Comparison of ENCODE assay signal across 20 cellular contexts in genomic region chr15:29773816-29774215, GRCh38. TPM values are rescaled to one million over a fixed set of nuclear protein-coding genes. Genes with fewer than 3 reads are reported as not detected.
DNase-seq lines count a peak whose midpoint lies in the region; ATAC-seq, FAIRE-seq and TF ChIP-seq lines count a peak whose summit lies in the region.
"Had no signal": no experiment of that assay in that cellular context is flagged by ENCODE, and none has a peak within 500 bp of the region (broad histone marks: within the 10 kb centered on the region; RNA-seq: fewer than 3 reads in every experiment).

No MANE protein-coding gene starts in this region.

- H3K79me2 ChIP-seq in GM12878 (ENCODE audit: control insufficient read depth, insufficient read depth, low read length), result no peaks in the 10 kb centered on the region

- H2BK15ac ChIP-seq in mesenchymal stem cell (ENCODE audit: low read depth, poor library complexity, severe bottlenecking), result no peak overlapping the region

- RAD21 ChIA-PET in GM12878 (lab: Charles Lee; ENCODE audit: unreplicated experiment), result no interaction called here

- 44% methylated on average over 1 of the region's 1 CpG for WGBS in GM12878 (ENCODE audit: insufficient coverage, insufficient replicate concordance, low lambda C conversion rate, missing lambda C conversion rate)
- WGBS in mesenchymal stem cell, result no CpG with 5 or more reads among the region's 1 CpG

- no peak for TF ChIP-seq RAD21 in GM12878 (IDR thresholded peaks at IDR 0.05; ENCODE audit: insufficient read depth, low read depth, low read length)

- BruUV-seq in GM12878 (replicated peaks; lab: Mats Ljungman, UMichigan), result no TSS peak

- H4K91ac ChIP-seq in mesenchymal stem cell (ENCODE audit: low read length), result no peak overlapping the region

- H3K9ac ChIP-seq in GM12878 (ENCODE audit: control insufficient read depth, insufficient read depth, low read length) (no peak overlapping the region), mesenchymal stem cell (ENCODE audit: low read length) (no peak overlapping the region)

- H3K36me3 ChIP-seq in GM12878 (ENCODE audit: control insufficient read depth in 2 of 2, insufficient read depth in 2 of 2, low read length in 1 of 2) (no peaks in the 10 kb centered on the region), mesenchymal stem cell (ENCODE audit: control insufficient read depth in 1 of 2, insufficient read depth in 2 of 2, low read depth in 1 of 2, low read length in 2 of 2) (peaks cover 7 to 29% of the 10 kb centered on the region in 2 experiments)
- H3K36me3 ChIP-seq: BE2C had no signal

- no peak overlapping the region for H3K23ac ChIP-seq in mesenchymal stem cell (ENCODE audit: low read length in 2 of 2)

- TF ChIP-seq POLR2A in GM12878 (IDR thresholded peaks at IDR 0.05; ENCODE audit: low read depth, low read length), result no peak

- H3K27me3 ChIP-seq in GM12878 (replicated peaks in 1 of 2; ENCODE audit: control insufficient read depth in 2 of 2, insufficient read depth in 2 of 2, low read length in 1 of 2) (no peaks in the 10 kb centered on the region), mesenchymal stem cell (ENCODE audit: control insufficient read depth in 1 of 2, insufficient read depth in 1 of 2, low read length in 2 of 2) (no peaks in the 10 kb centered on the region)
- H3K27me3 ChIP-seq: BE2C, MG63 had no signal

- intact Hi-C loops in GM12878 (cut with micrococcal nuclease; ENCODE audit: unreplicated experiment), result no loop called here

- TF ChIP-seq CTCF in GM12878 (IDR thresholded peaks at IDR 0.05 in 2 of 3, conservative IDR thresholded peaks at IDR 0.05 in 1 of 3; ENCODE audit: control insufficient read depth in 2 of 3, extremely low read depth in 1 of 3, insufficient read depth in 1 of 3, low read depth in 3 of 3, low read length in 3 of 3), result no peak

- CTCF ChIA-PET in GM12878 (lab: Yijun Ruan, JAX), result no interaction called here

- FAIRE-seq in GM12878 (lab: Jason Lieb, UNC), result peak; percentile 31

- H3K79me1 ChIP-seq in mesenchymal stem cell (replicated peaks; ENCODE audit: low read length, poor library complexity, severe bottlenecking), result peaks cover 13% of the 10 kb centered on the region

- H2BK12ac ChIP-seq in mesenchymal stem cell (ENCODE audit: low read length in 2 of 2), result no peak overlapping the region

- SMC1A ChIA-PET in GM12878 (lab: Charles Lee; ENCODE audit: uncharacterized antibody, unreplicated experiment), result no interaction called here

- no peak overlapping the region for H4K8ac ChIP-seq in mesenchymal stem cell (ENCODE audit: low read length)

- H3K4me2 ChIP-seq in GM12878 (ENCODE audit: control insufficient read depth, insufficient read depth) (no peak overlapping the region), mesenchymal stem cell (ENCODE audit: low read length, poor library complexity, severe bottlenecking) (no peak overlapping the region)

- ATAC-seq in GM12878 (no peak), HG03342 (IDR thresholded peaks at IDR 0.05; ENCODE audit: unreplicated experiment) (no peak), HG02678 (IDR thresholded peaks at IDR 0.05; ENCODE audit: unreplicated experiment) (no peak), HG03439 (IDR thresholded peaks at IDR 0.05; ENCODE audit: unreplicated experiment) (no peak)
- ATAC-seq: Panc1 had no signal

- no peak overlapping the region for H2AFZ ChIP-seq in GM12878 (ENCODE audit: control insufficient read depth, low read depth, low read length)
- no peak overlapping the region for H2AFZ ChIP-seq in mesenchymal stem cell (ENCODE audit: low read depth, low read length)

- H3K18ac ChIP-seq in mesenchymal stem cell (ENCODE audit: low read depth in 1 of 2, low read length in 2 of 2), result no peak overlapping the region

- H3K4me1 ChIP-seq in GM12878 (ENCODE audit: control insufficient read depth, insufficient read depth, low read length) (no peaks in the 10 kb centered on the region), mesenchymal stem cell (ENCODE audit: control insufficient read depth, insufficient read depth, low read depth, low read length) (no peaks in the 10 kb centered on the region)
- H3K4me1 ChIP-seq: BE2C had no signal

- no peak for TF ChIP-seq EP300 in GM12878 (IDR thresholded peaks at IDR 0.05; ENCODE audit: borderline replicate concordance in 1 of 2, control insufficient read depth in 1 of 2, low read depth in 2 of 2, low read length in 2 of 2)

- H4K20me1 ChIP-seq in GM12878 (ENCODE audit: control insufficient read depth, insufficient read depth), result no peaks in the 10 kb centered on the region

- H3K4me3 ChIP-seq in GM12878, result no peak overlapping the region
- no peak overlapping the region for H3K4me3 ChIP-seq in mesenchymal stem cell (ENCODE audit: insufficient read depth in 1 of 2, low read depth in 1 of 2, low read length in 2 of 2)
- H3K4me3 ChIP-seq: MG63 had no signal

- in situ Hi-C loops in ACHN (cut with HindIII; ENCODE audit: low pct_ligation_motif_present, low pct_unique_long_range_greater_than_20kb, low sequenced_read_pairs) (no loop called here), GM12878 (cut with MboI) (no loop called here)

- DNase-seq in ACHN, result peak; percentile 17
- DNase-seq in M059J (ENCODE audit: low read depth), result peak; percentile 14
- DNase-seq in GM12878 (ENCODE audit: low read depth, low spot score), result no peak
- no peak for DNase-seq in mesenchymal stem cell
- no peak for DNase-seq in activated CD4-positive, alpha-beta T cell treated with anti-CD3 and anti-CD28 coated beads, Interleukin-2, amount 50 U/mL, for 1 hour
- DNase-seq: BE2C; CD4-positive, alpha-beta memory T cell; DMS79 treated with DMSO at 0.1 percent for 48 hours; H9; KG1; MG63; NCI-H1092 treated with DMSO at 0.1 percent for 48 hours; NCI-H1694 treated with DMSO at 0.1 percent for 48 hours; NCI-H446; NCI-H748 treated with DMSO at 0.1 percent for 48 hours; SHP77 had no signal

- H3K4ac ChIP-seq in mesenchymal stem cell (ENCODE audit: low read depth in 1 of 2, low read length in 2 of 2), result no peak overlapping the region

- H2BK5ac ChIP-seq in mesenchymal stem cell (ENCODE audit: low read depth, low read length, poor library complexity, severe bottlenecking), result no peak overlapping the region

- H3K27ac ChIP-seq in GM12878 (ENCODE audit: control insufficient read depth, insufficient read depth) (no peak overlapping the region), mesenchymal stem cell (ENCODE audit: low read length, poor library complexity, severe bottlenecking) (peak overlapping the region; percentile 35)

- no peak overlapping the region for H3K14ac ChIP-seq in mesenchymal stem cell (ENCODE audit: low read length in 2 of 2)

- H3K9me3 ChIP-seq in GM12878 (replicated peaks; ENCODE audit: control insufficient read depth, insufficient read depth, low read length), result no peaks in the 10 kb centered on the region
- no peaks in the 10 kb centered on the region for H3K9me3 ChIP-seq in mesenchymal stem cell (ENCODE audit: control insufficient read depth, low read length)
- H3K9me3 ChIP-seq: BE2C, MG63 had no signal

- H2BK120ac ChIP-seq in mesenchymal stem cell (ENCODE audit: low read depth, low read length), result no peak overlapping the region

- POLR2A ChIA-PET in GM12878 (lab: Charles Lee), result no interaction called here

- no peak overlapping the region for H2AK5ac ChIP-seq in mesenchymal stem cell (ENCODE audit: low read length, severe bottlenecking)

TF ChIP-seq in GM12878, 131 proteins besides CTCF, POLR2A, EP300 and RAD21 (continues in another document):
- TF ChIP-seq MTA3 (IDR thresholded peaks at IDR 0.05; ENCODE audit: borderline replicate concordance, low read length), result no peak
- no peak for TF ChIP-seq NR2F1 (conservative IDR thresholded peaks at IDR 0.05)
- TF ChIP-seq MYB (IDR thresholded peaks at IDR 0.05; ENCODE audit: borderline replicate concordance, low read depth, low read length), result no peak
- no peak for TF ChIP-seq HDAC6 (IDR thresholded peaks at IDR 0.05; ENCODE audit: unreplicated experiment)
- TF ChIP-seq RFX5 (IDR thresholded peaks at IDR 0.05; ENCODE audit: low read depth, low read length), result no peak
- TF ChIP-seq RUNX3 (IDR thresholded peaks at IDR 0.05; ENCODE audit: low read length), result no peak
- no peak for TF ChIP-seq MTA2 (IDR thresholded peaks at IDR 0.05; ENCODE audit: low read depth)
- TF ChIP-seq SUPT20H (IDR thresholded peaks at IDR 0.05; ENCODE audit: borderline replicate concordance, control insufficient read depth, low read depth, low read length), result no peak
- TF ChIP-seq POLR2AphosphoS2 (IDR thresholded peaks at IDR 0.05; ENCODE audit: low read depth, low read length), result no peak
- TF ChIP-seq TCF3 (IDR thresholded peaks at IDR 0.05; ENCODE audit: borderline replicate concordance, insufficient read depth, low read depth, low read length), result no peak
- TF ChIP-seq ATF3 (IDR thresholded peaks at IDR 0.05; ENCODE audit: borderline replicate concordance, extremely low read depth, low read depth, low read length), result no peak
- TF ChIP-seq SIN3A (IDR thresholded peaks at IDR 0.05; ENCODE audit: low read depth, low read length), result no peak
- TF ChIP-seq ZSCAN29 (IDR thresholded peaks at IDR 0.05), result no peak
- TF ChIP-seq RCOR1 (conservative IDR thresholded peaks at IDR 0.05; ENCODE audit: low read depth, low read length), result no peak

RNA-seq across cellular contexts. Expression of gene TJP1, which starts 48.5 kb away (rescaled TPM):
- 18.2 and 45.2 TPM in 2 replicates for total RNA-seq in M059J (2014; rRNA removed; shearing (Covaris generic))
- total RNA-seq in GM12878 (2013; cell fraction: nucleolus; rRNA removed), result not detected in 2 replicates
- total RNA-seq in GM12878 (2014; rRNA removed), result not detected in 2 replicates
- total RNA-seq in GM12878 (2014; rRNA removed; fragmentation: Illumina TruSeq; extraction: Trizol), result not detected in 2 replicates
- total RNA-seq in GM12878 (2021), result 0.49 and 0.72 TPM in 2 replicates
- not detected for polyA plus RNA-seq in GM12878 (2011; ENCODE audit: low read depth)
- polyA plus RNA-seq in GM12878 (2011; rRNA removed), result 0.01 TPM in 1 of 2 replicates, not detected in the other
- not detected in 2 replicates for polyA plus RNA-seq in GM12878 (2011; cell fraction: cytosol; rRNA removed)
- polyA plus RNA-seq in GM12878 (2011; cell fraction: nucleus; rRNA removed), result 0.01 TPM in 1 of 2 replicates, not detected in the other
- polyA plus RNA-seq in GM12878 (2012), result 0.21 TPM in 1 of 2 replicates, not detected in the other
- not detected in 2 replicates for polyA plus RNA-seq in GM12878 (2014; fragmentation: Illumina TruSeq; extraction: Trizol)
- polyA plus RNA-seq in GM12878 (2014; fragmentation: Nextera tagmentation; extraction: Ambion mirVana), result not detected
- 0.08 TPM in 1 of 2 replicates, not detected in the other for polyA plus RNA-seq in GM12878 (2014; rRNA removed)
- polyA plus RNA-seq in GM12878 (2016; fragmentation: Nextera tagmentation; extraction: Ambion mirVana), result under 1 TPM in 1 of 2 experiments, not detected in 1; 0.08 TPM
- polyA minus RNA-seq in GM12878 (2011; rRNA and poly(A)+ RNA removed), result 0.07 TPM in 1 of 2 replicates, not detected in the other
- polyA minus RNA-seq in GM12878 (2011; cell fraction: cytosol; rRNA and poly(A)+ RNA removed), result 0.94 and 1.1 TPM in 2 replicates
- 0.73 and 0.77 TPM in 2 replicates for polyA minus RNA-seq in GM12878 (2011; cell fraction: nucleus; rRNA and poly(A)+ RNA removed)
- polyA plus RNA-seq in mesenchymal stem cell (2013, experiment 1 of 2), result 44.3 TPM
- 41.4 TPM for polyA plus RNA-seq in mesenchymal stem cell (2013, experiment 2 of 2)
- total RNA-seq: CD4-positive, alpha-beta memory T cell had no signal
- polyA plus RNA-seq: CD4-positive, alpha-beta memory T cell had no signal

Comparison
In these comparisons a context has a peak if more than half of its experiments do, and no peak if none do; other contexts are left out.
1. DNase-seq: peak in ACHN (single experiment) and M059J (single experiment); none in GM12878 (single experiment), mesenchymal stem cell (single experiment) and activated CD4-positive, alpha-beta T cell treated with anti-CD3 and anti-CD28 coated beads, Interleukin-2, amount 50 U/mL, for 1 hour (single experiment).
2. RNA of gene TJP1, which starts 48.5 kb away (total RNA-seq): 18.2 to 45.2 TPM in M059J; 0.49 to 0.72 TPM in GM12878; every median in the first group is over 10 times any median in the second.